Comparison of ENCODE assay signal across 1 cellular context in genomic region chr19:39544201-39544903, GRCh38.
A peak's percentile ranks its signal among the peaks of the same experiment; 100 is the strongest.
TF ChIP-seq lines count a peak whose summit lies in the region.

No MANE protein-coding gene starts in this region.

TF ChIP-seq in HEK293, 187 proteins besides CTCF, POLR2A, EP300 and RAD21:
- TF ChIP-seq ZNF280C (tag by site-specific recombination; IDR thresholded peaks at IDR 0.05) (no peak), ZNF19 (tag by site-specific recombination; IDR thresholded peaks at IDR 0.05; ENCODE audit: low read depth) (no peak), ZNF707 (tag by site-specific recombination; IDR thresholded peaks at IDR 0.05) (0 out of 2 replicates have a peak, but pooled peaks have one; percentile 4), IKZF3 (tag by site-specific recombination; IDR thresholded peaks at IDR 0.05) (no peak), ZNF561 (tag by site-specific recombination; IDR thresholded peaks at IDR 0.05; ENCODE audit: borderline replicate concordance) (no peak), ZNF341 (tag by site-specific recombination; IDR thresholded peaks at IDR 0.05; ENCODE audit: low read depth) (no peak), WT1 (tag by site-specific recombination; IDR thresholded peaks at IDR 0.05) (peak; percentile 67; the same call in 1 of the 2 replicates), ZBTB48 (tag by site-specific recombination; IDR thresholded peaks at IDR 0.05) (no peak), ZNF112 (tag by site-specific recombination; IDR thresholded peaks at IDR 0.05) (no peak), GLIS1 (tag by site-specific recombination; IDR thresholded peaks at IDR 0.05) (0 out of 2 replicates have a peak, but pooled peaks have one; percentile 27), ZNF121 (tag by site-specific recombination; IDR thresholded peaks at IDR 0.05) (0 out of 2 replicates have a peak, but pooled peaks have one; percentile 52), PRDM10 (tag by site-specific recombination; IDR thresholded peaks at IDR 0.05) (peak; percentile 47; the same call in 1 of the 2 replicates), ZNF514 (tag by site-specific recombination; IDR thresholded peaks at IDR 0.05) (no peak), ZNF266 (tag by site-specific recombination; IDR thresholded peaks at IDR 0.05; ENCODE audit: low read depth) (no peak), ZNF660 (tag by site-specific recombination; IDR thresholded peaks at IDR 0.05) (peak; percentile 60; the same call in 1 of the 2 replicates), ZNF76 (tag by site-specific recombination; IDR thresholded peaks at IDR 0.05; ENCODE audit: borderline replicate concordance, low read depth) (no peak)
